Comparison of ENCODE assay signal across 8 cellular contexts in genomic region chr1:40059292-40059959, GRCh38. TPM values are rescaled to one million over a fixed set of nuclear protein-coding genes. Genes with fewer than 3 reads are reported as not detected.
DNase-seq lines count a peak whose midpoint lies in the region; ATAC-seq and TF ChIP-seq lines count a peak whose summit lies in the region.

No MANE protein-coding gene starts in this region.

- peak overlapping the region; percentile 54 to 83 for H3K4me3 Mint-ChIP-seq in activated T-cell treated with anti-CD3 and anti-CD28 coated beads, Interleukin-2, amount 50 U/mL, for 72 hours

- H3K4me3 ChIP-seq in cardiac fibroblast (replicated peaks in 1 of 2; ENCODE audit: low read depth in 2 of 2, low read length in 2 of 2) (peak overlapping the region in 1 of 2 donors; percentile 9), lower lobe of right lung (peak overlapping the region; percentile 20)

- TF ChIP-seq CTCF in cardiac fibroblast (IDR thresholded peaks at IDR 0.05; ENCODE audit: low read depth, low read length): peak; percentile 8
- TF ChIP-seq CTCF in lower lobe of right lung (IDR thresholded peaks at IDR 0.05): no peak

- H3K27ac Mint-ChIP-seq in activated T-cell treated with anti-CD3 and anti-CD28 coated beads, Interleukin-2, amount 50 U/mL, for 72 hours: peak overlapping the region; percentile 97

- intact Hi-C loops in lower lobe of right lung (cut with DNase I): no loop called here

- H3K4me1 Mint-ChIP-seq in activated T-cell treated with anti-CD3 and anti-CD28 coated beads, Interleukin-2, amount 50 U/mL, for 72 hours (ENCODE audit: low read depth): peaks cover 88% of the 10 kb centered on the region

- peaks cover 50% of the 10 kb centered on the region for H3K36me3 ChIP-seq in lower lobe of right lung

- H3K4me1 ChIP-seq in lower lobe of right lung: peaks cover 83% of the 10 kb centered on the region

- peak; percentile 73 to 80 for ATAC-seq in activated T-cell treated with anti-CD3 and anti-CD28 coated beads, Interleukin-2, amount 50 U/mL, for 72 hours (replicated peaks in 1 of 2)
- peak; percentile 71 to 85 for ATAC-seq in lower lobe of right lung
- no peak for ATAC-seq in GM18502 (IDR thresholded peaks at IDR 0.05; ENCODE audit: poor library complexity, unreplicated experiment)

- H3K27me3 ChIP-seq in lower lobe of right lung (ENCODE audit: low read depth): no peaks in the 10 kb centered on the region

- peaks cover 8 to 43% of the 10 kb centered on the region in 2 donors for H3K36me3 Mint-ChIP-seq in activated T-cell treated with anti-CD3 and anti-CD28 coated beads, Interleukin-2, amount 50 U/mL, for 72 hours (ENCODE audit: insufficient read depth in 2 of 2)

- peak overlapping the region; percentile 77 for H3K27ac ChIP-seq in lower lobe of right lung

- H3K9me3 Mint-ChIP-seq in activated T-cell treated with anti-CD3 and anti-CD28 coated beads, Interleukin-2, amount 50 U/mL, for 72 hours: no peaks in the 10 kb centered on the region

- no peaks in the 10 kb centered on the region for H3K27me3 Mint-ChIP-seq in activated T-cell treated with anti-CD3 and anti-CD28 coated beads, Interleukin-2, amount 50 U/mL, for 72 hours (ENCODE audit: low read depth)

- no peak for DNase-seq in activated T-cell treated with anti-CD3 and anti-CD28 coated beads, Interleukin-2, amount 50 U/mL, for 72 hours
- DNase-seq in activated T-cell treated with anti-CD3 and anti-CD28 coated beads, Interleukin-2, amount 50 U/mL, for 1 hour: no peak
- DNase-seq in NCI-H226: peak; percentile 69
- DNase-seq in cardiac fibroblast (ENCODE audit: low read depth in 2 of 2): peak; percentile 76 to 86
- no peak for DNase-seq in lower lobe of right lung
- DNase-seq in epidermal melanocyte (ENCODE audit: insufficient read length, low spot score): no peak
- DNase-seq in mesenteric fat pad (ENCODE audit: low spot score): no peak

- no peaks in the 10 kb centered on the region for H3K9me3 ChIP-seq in lower lobe of right lung

RNA-seq across cellular contexts. Expression of gene CAP1, which starts 18.9 kb away (rescaled TPM):
- total RNA-seq in activated T-cell treated with anti-CD3 and anti-CD28 coated beads, Interleukin-2, amount 50 U/mL, for 72 hours: 100 to 1,000 TPM; 401 to 411 TPM
- total RNA-seq in lower lobe of right lung: 365 TPM
- total RNA-seq in mesenteric fat pad: 381 TPM

RNA-seq across cellular contexts. Expression of gene PPT1, which starts 37.6 kb away (rescaled TPM):
- 10 to 100 TPM; 52.6 to 53.2 TPM for total RNA-seq in activated T-cell treated with anti-CD3 and anti-CD28 coated beads, Interleukin-2, amount 50 U/mL, for 72 hours
- total RNA-seq in lower lobe of right lung (195 TPM), mesenteric fat pad (94.0 TPM)

Comparison
In these comparisons a context has a peak if more than half of its experiments do, and no peak if none do; other contexts are left out.
1. DNase-seq: peak in NCI-H226 (single experiment) and cardiac fibroblast (2 of 2); none in activated T-cell treated with anti-CD3 and anti-CD28 coated beads, Interleukin-2, amount 50 U/mL, for 72 hours (0 of 2), activated T-cell treated with anti-CD3 and anti-CD28 coated beads, Interleukin-2, amount 50 U/mL, for 1 hour (single experiment), lower lobe of right lung (single experiment), epidermal melanocyte (single experiment) and mesenteric fat pad (single experiment).